15 cellular contexts compared by ENCODE assay signal in the genomic region with DNA sequence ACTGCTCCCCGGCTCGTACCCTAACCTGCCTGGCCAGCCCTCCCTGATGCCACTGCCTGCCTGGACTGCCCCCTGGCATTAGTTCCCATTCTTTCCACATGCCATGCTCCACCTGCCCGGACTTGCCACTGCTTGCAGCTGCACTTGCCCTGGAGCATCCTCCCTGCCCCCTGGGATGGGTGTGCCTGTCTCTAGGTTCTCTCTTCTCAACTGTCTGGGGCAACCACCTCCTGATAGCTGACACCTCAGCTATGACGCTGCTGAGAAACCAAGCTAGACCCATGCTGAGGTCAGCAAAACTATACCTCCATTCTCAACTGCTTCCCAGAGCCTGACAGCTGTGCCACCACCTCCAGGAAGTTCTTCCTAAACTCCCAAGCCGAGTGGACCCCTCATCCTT.
DNase-seq lines count a peak whose midpoint lies in the region; ATAC-seq and TF ChIP-seq lines count a peak whose summit lies in the region.
"Had no signal": no experiment of that assay in that cellular context is flagged by ENCODE, and none has a peak within 500 bp of the region (broad histone marks: within the 10 kb centered on the region; RNA-seq: fewer than 3 reads in every experiment).

No MANE protein-coding gene starts in this region.

- H3K9ac ChIP-seq in MM.1S (ENCODE audit: low read length): no peak overlapping the region

- no peak overlapping the region for H3K27ac Mint-ChIP-seq in activated T-cell treated with anti-CD3 and anti-CD28 coated beads, Interleukin-2, amount 50 U/mL, for 24 hours
- no peak overlapping the region for H3K27ac Mint-ChIP-seq in GM23338
- H3K27ac Mint-ChIP-seq: T-helper 1 cell treated with Interleukin-12 subunit alpha and Interleukin-12 subunit beta and Interleukin-4 antibody, amounts not matched to agents 30 μg/mL and 1 μg/mL, for 36 hours had no signal

- H3K79me2 ChIP-seq in MM.1S (ENCODE audit: low read length): no peaks in the 10 kb centered on the region
- no peaks in the 10 kb centered on the region for H3K79me2 ChIP-seq in GM23338 (replicated peaks; ENCODE audit: insufficient read depth)

- H3K4me1 Mint-ChIP-seq in activated T-cell treated with anti-CD3 and anti-CD28 coated beads, Interleukin-2, amount 50 U/mL, for 24 hours (ENCODE audit: low read depth): no peaks in the 10 kb centered on the region
- no peaks in the 10 kb centered on the region for H3K4me1 Mint-ChIP-seq in GM23338

- H3K36me3 ChIP-seq in MM.1S (replicated peaks; ENCODE audit: insufficient read depth, low read length) (no peaks in the 10 kb centered on the region), GM23338 (ENCODE audit: insufficient read depth) (no peaks in the 10 kb centered on the region)

- H3K27ac ChIP-seq in MM.1S (ENCODE audit: low read length) (no peak overlapping the region), GM23338 (ENCODE audit: low read depth) (no peak overlapping the region)
- H3K27ac ChIP-seq: testis had no signal

- DNase-seq in COLO668 (lab: John Stamatoyannopoulos, UW; ENCODE audit: unreplicated experiment): peak; percentile 71
- peak; percentile 18 for DNase-seq in MM.1S
- DNase-seq in NCI-H69 (lab: John Stamatoyannopoulos, UW): peak; percentile 98
- no peak for DNase-seq in activated T-cell treated with anti-CD3 and anti-CD28 coated beads, Interleukin-2, amount 50 U/mL, for 24 hours
- no peak for DNase-seq in GM23338 (ENCODE audit: low spot score)
- DNase-seq: activated naive CD4-positive, alpha-beta T cell treated with Interleukin-2 at 50 U/mL for 16 hours; anterior cingulate cortex; HCEC 1CT; KG1; SIG-M5; testis had no signal

- H3K4me3 Mint-ChIP-seq in activated T-cell treated with anti-CD3 and anti-CD28 coated beads, Interleukin-2, amount 50 U/mL, for 24 hours: no peak overlapping the region
- no peak overlapping the region for H3K4me3 Mint-ChIP-seq in GM23338
- H3K4me3 Mint-ChIP-seq: T-helper 1 cell treated with Interleukin-12 subunit alpha and Interleukin-12 subunit beta and Interleukin-4 antibody, amounts not matched to agents 30 μg/mL and 1 μg/mL, for 36 hours had no signal

- H3K4me1 ChIP-seq in MM.1S (ENCODE audit: low read length) (no peaks in the 10 kb centered on the region), GM23338 (ENCODE audit: insufficient read depth) (no peaks in the 10 kb centered on the region)
- H3K4me1 ChIP-seq: testis had no signal

- H3F3A ChIP-seq in MM.1S (ENCODE audit: insufficient read depth, low read length) (no peaks in the 10 kb centered on the region), GM23338 (replicated peaks; ENCODE audit: low read depth) (no peaks in the 10 kb centered on the region)

- H3K27me3 ChIP-seq in MM.1S (replicated peaks; ENCODE audit: insufficient read depth, low read length): no peaks in the 10 kb centered on the region
- no peaks in the 10 kb centered on the region for H3K27me3 ChIP-seq in GM23338 (ENCODE audit: insufficient read depth)
- H3K27me3 ChIP-seq: testis had no signal

- H3K4me3 ChIP-seq in MM.1S (ENCODE audit: low read length): no peak overlapping the region
- no peak overlapping the region for H3K4me3 ChIP-seq in GM23338
- H3K4me3 ChIP-seq: testis had no signal

- H2AFZ ChIP-seq in MM.1S (ENCODE audit: low read length) (no peak overlapping the region), GM23338 (no peak overlapping the region)

- H3K9me2 ChIP-seq in MM.1S (replicated peaks; ENCODE audit: insufficient read depth, low read length) (no peaks in the 10 kb centered on the region), GM23338 (ENCODE audit: insufficient read depth) (0 out of 2 replicates have a peak, but pooled peaks cover 3% of the 10 kb centered on the region)

- no peak for TF ChIP-seq CTCF in MM.1S (IDR thresholded peaks at IDR 0.05; ENCODE audit: low read length)
- no peak for TF ChIP-seq CTCF in GM23338 (conservative IDR thresholded peaks at IDR 0.05; ENCODE audit: low read depth in 2 of 2)

- H3K9me3 ChIP-seq in MM.1S (replicated peaks; ENCODE audit: insufficient read depth, low read length): no peaks in the 10 kb centered on the region
- H3K9me3 ChIP-seq: testis had no signal

- no peaks in the 10 kb centered on the region for H3K9me3 Mint-ChIP-seq in activated T-cell treated with anti-CD3 and anti-CD28 coated beads, Interleukin-2, amount 50 U/mL, for 24 hours
- H3K9me3 Mint-ChIP-seq in GM23338: no peaks in the 10 kb centered on the region; the same call in 2 of the 3 replicates
- H3K9me3 Mint-ChIP-seq: T-helper 1 cell treated with Interleukin-12 subunit alpha and Interleukin-12 subunit beta and Interleukin-4 antibody, amounts not matched to agents 30 μg/mL and 1 μg/mL, for 36 hours had no signal

- ATAC-seq in esophagus mucosa: peak; percentile 87
- no peak for ATAC-seq in HG03442 (IDR thresholded peaks at IDR 0.05; ENCODE audit: unreplicated experiment)
- ATAC-seq in HG03095 (IDR thresholded peaks at IDR 0.05; ENCODE audit: unreplicated experiment): no peak
- no peak for ATAC-seq in GM23338

- H4K20me1 ChIP-seq in MM.1S (ENCODE audit: insufficient read depth, low read length) (no peaks in the 10 kb centered on the region), GM23338 (replicated peaks; ENCODE audit: insufficient read depth) (no peaks in the 10 kb centered on the region; the same call in 1 of the 2 replicates)

- peaks cover 4% of the 10 kb centered on the region for H3K27me3 Mint-ChIP-seq in activated T-cell treated with anti-CD3 and anti-CD28 coated beads, Interleukin-2, amount 50 U/mL, for 24 hours
- H3K27me3 Mint-ChIP-seq in GM23338 (ENCODE audit: insufficient read depth, low read depth, poor library complexity): peaks cover 4% of the 10 kb centered on the region

- H3K4me2 ChIP-seq in MM.1S (ENCODE audit: low read depth, low read length): no peak overlapping the region
- H3K4me2 ChIP-seq in GM23338: no peak overlapping the region

- H3K36me3 Mint-ChIP-seq in activated T-cell treated with anti-CD3 and anti-CD28 coated beads, Interleukin-2, amount 50 U/mL, for 24 hours (ENCODE audit: low read depth): no peaks in the 10 kb centered on the region
- no peaks in the 10 kb centered on the region for H3K36me3 Mint-ChIP-seq in GM23338 (ENCODE audit: low read depth)

TF ChIP-seq in GM23338, 12 proteins besides CTCF, POLR2A, EP300 and RAD21 (continues in another document):
- TF ChIP-seq POLR2AphosphoS5 (IDR thresholded peaks at IDR 0.05; ENCODE audit: low read depth): no peak
- TF ChIP-seq CREB1 (CRISPR knock-in tag; IDR thresholded peaks at IDR 0.05; ENCODE audit: low read depth): no peak
- no peak for TF ChIP-seq STAT1 (IDR thresholded peaks at IDR 0.05; ENCODE audit: unreplicated experiment)
- no peak for TF ChIP-seq ZNF114 (CRISPR knock-in tag; IDR thresholded peaks at IDR 0.05)
- no peak for TF ChIP-seq EZH2phosphoT487 (IDR thresholded peaks at IDR 0.05; ENCODE audit: unreplicated experiment)

Comparison
In these comparisons a context has a peak if more than half of its experiments do, and no peak if none do; other contexts are left out.
1. DNase-seq: peak in COLO668 (single experiment), MM.1S (single experiment) and NCI-H69 (single experiment); none in activated T-cell treated with anti-CD3 and anti-CD28 coated beads, Interleukin-2, amount 50 U/mL, for 24 hours (single experiment) and GM23338 (single experiment).